In genomic region chr9:96938957-96939356, GRCh38 we compare ENCODE assay signal across 13 cellular contexts. TPM values are rescaled to one million over a fixed set of nuclear protein-coding genes. Genes with fewer than 3 reads are reported as not detected.
"Had no signal": no experiment of that assay in that cellular context is flagged by ENCODE, and none has a peak within 500 bp of the region (broad histone marks: within the 10 kb centered on the region; RNA-seq: fewer than 3 reads in every experiment).

No MANE protein-coding gene starts in this region.

RNA-seq across cellular contexts. Expression of gene NUTM2G, which starts 10.3 kb away (rescaled TPM):
- total RNA-seq: activated B cell treated with CpG ODN at 0.5 μM for 24 hours; activated CD4-positive, alpha-beta memory T cell treated with anti-CD3 and anti-CD28 coated beads for 36 hours; activated CD4-positive, alpha-beta memory T cell treated with anti-CD3 and anti-CD28 coated beads, Interleukin-2, amount 10 ng/mL, durations not matched to agents 7 days and 5 days; activated CD4-positive, alpha-beta T cell treated with anti-CD3 and anti-CD28 coated beads for 36 hours; activated CD4-positive, alpha-beta T cell treated with anti-CD3 and anti-CD28 coated beads, Interleukin-2, amount 10 ng/mL, durations not matched to agents 24 days and 14 days; activated CD4-positive, alpha-beta T cell treated with anti-CD3 and anti-CD28 coated beads, Interleukin-2, amount 10 ng/mL, durations not matched to agents 7 days and 5 days; activated CD8-positive, alpha-beta memory T cell treated with anti-CD3 and anti-CD28 coated beads for 36 hours; activated CD8-positive, alpha-beta memory T cell treated with anti-CD3 and anti-CD28 coated beads, Interleukin-2, amount 10 ng/mL, durations not matched to agents 7 days and 5 days; activated CD8-positive, alpha-beta T cell treated with anti-CD3 and anti-CD28 coated beads for 36 hours; activated CD8-positive, alpha-beta T cell treated with anti-CD3 and anti-CD28 coated beads, Interleukin-2, amount 10 ng/mL, durations not matched to agents 7 days and 5 days; T-helper 1 cell treated with Interleukin-12 subunit alpha and Interleukin-12 subunit beta and Interleukin-4 antibody, amounts not matched to agents 30 ng/mL and 1 ng/mL, for 36 hours; T-helper 17 cell; T-helper 2 cell treated with Interferon-gamma antibody and Interleukin-4, amounts not matched to agents 100 ng/mL and 5 ng/mL, for 36 hours had no signal
